ENCODE assay signal across 21 cellular contexts in the genomic region with DNA sequence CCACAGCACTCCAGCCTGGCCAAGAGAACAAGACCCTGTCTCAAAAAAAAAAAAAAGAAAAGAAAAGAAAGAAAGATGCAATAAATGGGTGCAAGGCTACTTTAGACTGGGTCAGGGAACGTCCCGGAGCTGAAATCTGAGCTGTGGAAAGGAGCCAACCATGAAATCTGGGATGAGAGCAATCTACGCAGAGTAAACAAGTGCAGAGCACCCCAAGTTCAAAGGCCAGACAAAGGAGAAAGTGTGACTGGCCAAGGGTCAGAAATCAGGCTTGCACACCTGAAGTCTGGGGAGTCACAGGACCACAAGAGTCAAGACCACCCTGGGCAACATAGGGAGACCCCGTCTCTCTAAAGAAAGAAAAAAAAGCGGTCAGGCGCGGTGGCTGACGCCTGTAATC. TPM values are rescaled to one million over a fixed set of nuclear protein-coding genes. Genes with fewer than 3 reads are reported as not detected.
DNase-seq lines count a peak whose midpoint lies in the region; ATAC-seq, FAIRE-seq and TF ChIP-seq lines count a peak whose summit lies in the region.
"Had no signal": no experiment of that assay in that cellular context is flagged by ENCODE, and none has a peak within 500 bp of the region (broad histone marks: within the 10 kb centered on the region; RNA-seq: fewer than 3 reads in every experiment).

No MANE protein-coding gene starts in this region.

- in situ Hi-C loops in IMR-90 (cut with MboI; ENCODE audit: low sequenced_read_pairs) = no loop called here

- no peak overlapping the region for H2BK20ac ChIP-seq in IMR-90 (ENCODE audit: low read depth, low read length)

- H3K9me3 ChIP-seq in CD4-positive, CD25-positive, alpha-beta regulatory T cell (ENCODE audit: control insufficient read depth in 2 of 2, low read length in 2 of 2) = no peaks in the 10 kb centered on the region
- no peaks in the 10 kb centered on the region for H3K9me3 ChIP-seq in IMR-90 (ENCODE audit: control insufficient read depth, insufficient read depth, low read length)
- H3K9me3 ChIP-seq in kidney (ENCODE audit: control insufficient read depth in 1 of 2, low read length in 2 of 2) = no peaks in the 10 kb centered on the region

- no peaks in the 10 kb centered on the region for H3K27me3 Mint-ChIP-seq in CD4-positive, CD25-positive, alpha-beta regulatory T cell
- H3K27me3 Mint-ChIP-seq in nephron progenitor cell (ENCODE audit: low read depth, poor library complexity) = no peaks in the 10 kb centered on the region

- 89% methylated on average over 3 of the region's 8 CpGs; no CpG with 5 or more reads in 1 of the 2 experiments for WGBS in IMR-90 (ENCODE audit: extremely low coverage in 2 of 2, insufficient read length in 1 of 2), 2 experiments

- no peak overlapping the region for H3K18ac ChIP-seq in IMR-90 (ENCODE audit: low read depth, low read length)

- TF ChIP-seq POLR2A in IMR-90 (IDR thresholded peaks at IDR 0.05; ENCODE audit: low read depth, low read length) = no peak

- H3K23ac ChIP-seq in IMR-90 (ENCODE audit: low read depth, low read length) = no peak overlapping the region

- H3K9me1 ChIP-seq in IMR-90 (ENCODE audit: insufficient read depth, low read length) = 0 out of 2 replicates have a peak, but pooled peaks cover 2% of the 10 kb centered on the region

- TF ChIP-seq RAD21 in IMR-90 (IDR thresholded peaks at IDR 0.05; ENCODE audit: low read length) = no peak

- no peak overlapping the region for H3K56ac ChIP-seq in IMR-90 (ENCODE audit: extremely low read depth, insufficient read depth, low read length)

- no peak overlapping the region for H3K4me3 ChIP-seq in CD4-positive, CD25-positive, alpha-beta regulatory T cell (ENCODE audit: low read depth, low read length)
- H3K4me3 ChIP-seq in IMR-90 (ENCODE audit: insufficient read depth, low read depth, low read length) (no peak overlapping the region), kidney (ENCODE audit: low read length in 2 of 2) (peak overlapping the region in 1 of 2 donors; percentile 32)
- H3K4me3 ChIP-seq: BLaER1 treated with 17β-estradiol and CSF1 and Interleukin-3, amounts not matched to agents 10 nM and 100 nM; SK-N-MC had no signal

- no peaks in the 10 kb centered on the region for H3K36me3 ChIP-seq in CD4-positive, CD25-positive, alpha-beta regulatory T cell (ENCODE audit: control insufficient read depth, insufficient read depth, low read length)
- H3K36me3 ChIP-seq in IMR-90 (ENCODE audit: control insufficient read depth, insufficient read depth, low read length) (no peaks in the 10 kb centered on the region), kidney (ENCODE audit: control insufficient read depth in 1 of 2, insufficient read depth in 2 of 2, low read length in 2 of 2) (no peaks in the 10 kb centered on the region)

- H4K91ac ChIP-seq in IMR-90 (ENCODE audit: insufficient read depth, low read depth, low read length) = no peak overlapping the region

- H3K79me1 ChIP-seq in IMR-90 (ENCODE audit: low read depth in 1 of 2, low read length in 2 of 2) = peaks cover 6 to 11% of the 10 kb centered on the region in 2 experiments; a peak in 3 of 4 replicates

- no peak overlapping the region for H2AK5ac ChIP-seq in IMR-90 (ENCODE audit: low read depth, low read length)

- H3K9ac ChIP-seq in IMR-90 (ENCODE audit: low read depth, low read length) = no peak overlapping the region
- H3K9ac ChIP-seq in kidney (ENCODE audit: low read length in 2 of 2) = no peak overlapping the region
- H3K9ac ChIP-seq: BLaER1 treated with 17β-estradiol and CSF1 and Interleukin-3, amounts not matched to agents 10 nM and 100 nM had no signal

- peaks cover 17% of the 10 kb centered on the region for H3K4me1 ChIP-seq in CD4-positive, CD25-positive, alpha-beta regulatory T cell (ENCODE audit: control insufficient read depth, insufficient read depth, low read length, poor library complexity, severe bottlenecking)
- peaks cover 3% of the 10 kb centered on the region; the same call in 1 of the 2 replicates for H3K4me1 ChIP-seq in IMR-90 (ENCODE audit: control insufficient read depth, insufficient read depth, low read length)
- H3K4me1 ChIP-seq in kidney (ENCODE audit: control insufficient read depth in 1 of 2, insufficient read depth in 1 of 2, low read depth in 1 of 2, low read length in 2 of 2) = peaks cover 0 to 2% of the 10 kb centered on the region in 2 donors

- no peak overlapping the region for H3K4me2 ChIP-seq in IMR-90 (ENCODE audit: low read depth, low read length)

- H3K27ac ChIP-seq in CD4-positive, CD25-positive, alpha-beta regulatory T cell (ENCODE audit: insufficient read depth, low read length, poor library complexity, severe bottlenecking) = no peak overlapping the region
- no peak overlapping the region for H3K27ac ChIP-seq in IMR-90 (ENCODE audit: insufficient read depth, low read length)
- H3K27ac ChIP-seq in kidney (ENCODE audit: low read depth in 2 of 2, low read length in 2 of 2) = peak overlapping the region; percentile 43 to 53
- H3K27ac ChIP-seq: BLaER1 treated with 17β-estradiol and CSF1 and Interleukin-3, amounts not matched to agents 10 nM and 100 nM; SK-N-MC had no signal

- CTCF ChIA-PET in IMR-90 (lab: Yijun Ruan, JAX) = no interaction called here

- H2AK9ac ChIP-seq in IMR-90 (replicated peaks; ENCODE audit: low read depth, low read length, poor library complexity) = no peak overlapping the region

- H4K5ac ChIP-seq in IMR-90 (ENCODE audit: low read depth, low read length) = no peak overlapping the region

- no peak for TF ChIP-seq CTCF in IMR-90 (conservative IDR thresholded peaks at IDR 0.05; ENCODE audit: low read depth, low read length)
- TF ChIP-seq CTCF in kidney (IDR thresholded peaks at IDR 0.05; ENCODE audit: borderline replicate concordance, extremely low read depth, insufficient read depth) = no peak
- no peak for TF ChIP-seq CTCF in nephron progenitor cell (IDR thresholded peaks at IDR 0.05)

- H3K4me1 Mint-ChIP-seq in CD4-positive, CD25-positive, alpha-beta regulatory T cell = peaks cover 0 to 23% (median 12%) of the 10 kb centered on the region in 4 donors
- H3K4me1 Mint-ChIP-seq in nephron progenitor cell = peaks cover 22% of the 10 kb centered on the region

- H4K20me1 ChIP-seq in IMR-90 (ENCODE audit: insufficient read depth, low read length) = no peaks in the 10 kb centered on the region

- DNase-seq in CD4-positive, CD25-positive, alpha-beta regulatory T cell = no peak
- DNase-seq in IMR-90 (no peak), kidney (no peak), nephron progenitor cell (no peak), NCI-H2227 treated with DMSO at 0.1 percent for 48 hours (lab: John Stamatoyannopoulos, UW) (no peak), HK-2 (ENCODE audit: unreplicated experiment) (no peak)
- no peak for DNase-seq in activated CD4-positive, alpha-beta T cell treated with anti-CD3 and anti-CD28 coated beads, Interleukin-2, amount 50 U/mL, for 48 hours
- DNase-seq: GDM1, H9, NCI-H1105, NCI-H1694, NCI-H2081 treated with DMSO at 0.1 percent for 48 hours, NCI-H524, NCI-H82, OCI-M1, SHP77 had no signal

- no peak overlapping the region for H3K4ac ChIP-seq in IMR-90 (ENCODE audit: low read depth, low read length)

- H3K14ac ChIP-seq in IMR-90 (replicated peaks; ENCODE audit: low read depth, low read length) = no peak overlapping the region

- H4K8ac ChIP-seq in IMR-90 (ENCODE audit: low read depth in 2 of 2, low read length in 2 of 2) = no peak overlapping the region

- H3K36me3 Mint-ChIP-seq in CD4-positive, CD25-positive, alpha-beta regulatory T cell = peaks cover 2% of the 10 kb centered on the region
- peaks cover 24% of the 10 kb centered on the region for H3K36me3 Mint-ChIP-seq in nephron progenitor cell (ENCODE audit: low read depth)

- no peak for FAIRE-seq in kidney (lab: Jason Lieb, UNC)
- FAIRE-seq: HTR-8/SVneo had no signal

- POLR2A ChIA-PET in IMR-90 (lab: Charles Lee; ENCODE audit: unreplicated experiment) = no interaction called here

- no peak overlapping the region for H2BK15ac ChIP-seq in IMR-90 (ENCODE audit: low read depth, low read length)

- peak overlapping the region in 2 of 3 donors; percentile 46 to 77 for H3K27ac Mint-ChIP-seq in CD4-positive, CD25-positive, alpha-beta regulatory T cell
- no peak overlapping the region for H3K27ac Mint-ChIP-seq in nephron progenitor cell

- peak overlapping the region in 1 of 4 donors; percentile 40 for H3K4me3 Mint-ChIP-seq in CD4-positive, CD25-positive, alpha-beta regulatory T cell
- H3K4me3 Mint-ChIP-seq in nephron progenitor cell = peak overlapping the region; percentile 19

- H2BK120ac ChIP-seq in IMR-90 (ENCODE audit: low read depth, low read length) = no peak overlapping the region

- dilution Hi-C loops in IMR-90 (cut with HindIII; ENCODE audit: low sequenced_read_pairs, unreplicated experiment) = no loop called here

- no peak for ATAC-seq in CD4-positive, CD25-positive, alpha-beta regulatory T cell (ENCODE audit: low read depth in 2 of 2)
- ATAC-seq in IMR-90 (ENCODE audit: low read depth) (no peak), HG02840 (IDR thresholded peaks at IDR 0.05; ENCODE audit: low FRiP score, unreplicated experiment) (no peak)

- BruUV-seq in IMR-90 (replicated peaks; lab: Mats Ljungman, UMichigan) = no TSS peak

- H2BK5ac ChIP-seq in IMR-90 (ENCODE audit: low read depth, low read length, poor library complexity, severe bottlenecking) = no peak overlapping the region

- H3K9me3 Mint-ChIP-seq in CD4-positive, CD25-positive, alpha-beta regulatory T cell = no peaks in the 10 kb centered on the region
- no peaks in the 10 kb centered on the region for H3K9me3 Mint-ChIP-seq in nephron progenitor cell
- H3K9me3 Mint-ChIP-seq: H9 had no signal

- peak overlapping the region; percentile 67 for H2AFZ ChIP-seq in IMR-90 (replicated peaks; ENCODE audit: low read length, poor library complexity)

- intact Hi-C loops in IMR-90 (cut with micrococcal nuclease) = no loop called here
- intact Hi-C loops in kidney (cut with DNase I) = no loop called here

- H3K27me3 ChIP-seq in CD4-positive, CD25-positive, alpha-beta regulatory T cell (ENCODE audit: control insufficient read depth, insufficient read depth, low read length) = no peaks in the 10 kb centered on the region
- H3K27me3 ChIP-seq in IMR-90 (ENCODE audit: control insufficient read depth, insufficient read depth, low read length) = no peaks in the 10 kb centered on the region
- H3K27me3 ChIP-seq: BLaER1 treated with 17β-estradiol and CSF1 and Interleukin-3, amounts not matched to agents 10 nM and 100 nM had no signal

RNA-seq across cellular contexts. Expression of a gene that starts 2.8 kb away (rescaled TPM):
- total RNA-seq in CD4-positive, CD25-positive, alpha-beta regulatory T cell = 19.0 TPM
- polyA plus RNA-seq in CD4-positive, CD25-positive, alpha-beta regulatory T cell = 10 to 100 TPM; 31.5 to 44.7 (median 35.9) TPM
- total RNA-seq in IMR-90 (2012; rRNA removed) (7.5 and 8.1 TPM in 2 replicates), kidney (162 TPM)
- polyA plus RNA-seq in IMR-90 (2012; rRNA removed) (7.3 and 7.5 TPM in 2 replicates), kidney (ENCODE audit: insufficient read depth, low read depth, low replicate concordance) (241 TPM)
- 4.5 and 15.3 TPM in 2 replicates for polyA plus RNA-seq in IMR-90 (2012; cell fraction: cytosol; rRNA removed)
- polyA plus RNA-seq in IMR-90 (2012; cell fraction: nucleus; rRNA removed; ENCODE audit: low replicate concordance) = 11.6 and 11.8 TPM in 2 replicates

RNA-seq across cellular contexts. Expression of a gene that starts 17.1 kb away (rescaled TPM):
- not detected for total RNA-seq in CD4-positive, CD25-positive, alpha-beta regulatory T cell
- under 1 TPM in 1 of 4 donors, not detected in 3; 0.25 TPM for polyA plus RNA-seq in CD4-positive, CD25-positive, alpha-beta regulatory T cell
- total RNA-seq in IMR-90 (2012; rRNA removed) (not detected in 2 replicates), kidney (1.2 TPM)
- polyA plus RNA-seq in IMR-90 (2012; rRNA removed) (not detected in 2 replicates), kidney (ENCODE audit: insufficient read depth, low read depth, low replicate concordance) (0.82 TPM)
- not detected in 2 replicates for polyA plus RNA-seq in IMR-90 (2012; cell fraction: cytosol; rRNA removed)
- polyA plus RNA-seq in IMR-90 (2012; cell fraction: nucleus; rRNA removed; ENCODE audit: low replicate concordance) = 0.03 and 0.05 TPM in 2 replicates
- total RNA-seq: LHCN-M2 had no signal

RNA-seq across cellular contexts. Expression of a gene that starts 45.4 kb away (rescaled TPM):
- total RNA-seq in CD4-positive, CD25-positive, alpha-beta regulatory T cell = 48.3 TPM
- polyA plus RNA-seq in CD4-positive, CD25-positive, alpha-beta regulatory T cell = 1 to 10 TPM; 3.5 to 6.3 (median 5.2) TPM
- total RNA-seq in IMR-90 (2012; rRNA removed) (10.6 and 10.9 TPM in 2 replicates), kidney (22.4 TPM)
- polyA plus RNA-seq in IMR-90 (2012; rRNA removed) (7.1 and 7.2 TPM in 2 replicates), kidney (ENCODE audit: insufficient read depth, low read depth, low replicate concordance) (3.1 TPM)
- polyA plus RNA-seq in IMR-90 (2012; cell fraction: cytosol; rRNA removed) = 2.8 and 3.8 TPM in 2 replicates
- polyA plus RNA-seq in IMR-90 (2012; cell fraction: nucleus; rRNA removed; ENCODE audit: low replicate concordance) = 6.9 and 10.3 TPM in 2 replicates

RNA-seq across cellular contexts. Expression of a gene that starts 45.7 kb away (rescaled TPM):
- 50.4 TPM for total RNA-seq in CD4-positive, CD25-positive, alpha-beta regulatory T cell
- polyA plus RNA-seq in CD4-positive, CD25-positive, alpha-beta regulatory T cell = 10 to 100 TPM; 17.0 to 19.7 (median 18.4) TPM
- total RNA-seq in IMR-90 (2012; rRNA removed) = 21.3 and 25.6 TPM in 2 replicates
- 12.4 and 13.4 TPM in 2 replicates for polyA plus RNA-seq in IMR-90 (2012; rRNA removed)
- 6.9 and 11.3 TPM in 2 replicates for polyA plus RNA-seq in IMR-90 (2012; cell fraction: cytosol; rRNA removed)
- polyA plus RNA-seq in IMR-90 (2012; cell fraction: nucleus; rRNA removed; ENCODE audit: low replicate concordance) = 27.6 and 28.4 TPM in 2 replicates
- 30.3 TPM for total RNA-seq in kidney
- 7.9 TPM for polyA plus RNA-seq in kidney (ENCODE audit: insufficient read depth, low read depth, low replicate concordance)

Comparison
In these comparisons a context has a peak if more than half of its experiments do, and no peak if none do; other contexts are left out.
1. H3K27ac ChIP-seq: peak in kidney (2 of 2); none in CD4-positive, CD25-positive, alpha-beta regulatory T cell (single experiment) and IMR-90 (single experiment).